ENCODE assay signal across 24 cellular contexts in genomic region chr17:9571201-9571600, GRCh38. TPM values are rescaled to one million over a fixed set of nuclear protein-coding genes. Genes with fewer than 3 reads are reported as not detected.
"Had no signal": no experiment of that assay in that cellular context is flagged by ENCODE, and none has a peak within 500 bp of the region (broad histone marks: within the 10 kb centered on the region; RNA-seq: fewer than 3 reads in every experiment).

No MANE protein-coding gene starts in this region.

- H3K27me3 ChIP-seq: SJSA1 had no signal

- H3K9me3 ChIP-seq: SJSA1 had no signal

- DNase-seq: IMR-90, Karpas-422, KG1, MV-4-11, NCI-H1048, NCI-H1105, NCI-H1417 treated with DMSO at 0.1 percent for 48 hours, NCI-H146, NCI-H1694 treated with DMSO at 0.1 percent for 48 hours, NCI-H1930, NCI-H2081, NCI-H2107, NCI-H226, NCI-H446, NCI-H510A, NCI-H524 treated with DMSO at 0.1 percent for 48 hours, NCI-H69, NCI-H774, Right ventricle myocardium superior, RPMI8226, SIG-M5 had no signal

- H3K27ac ChIP-seq: SJSA1, SK-N-MC had no signal

- H3K4me3 ChIP-seq: SJSA1, SK-N-MC had no signal

RNA-seq across cellular contexts. Expression of gene CFAP52, which starts 5.2 kb away (rescaled TPM):
- total RNA-seq: HT-29, IMR-90, SJSA1 had no signal
